Comparison of ENCODE assay signal across 11 cellular contexts in genomic region chr17:18043491-18043890, GRCh38.
DNase-seq lines count a peak whose midpoint lies in the region; ATAC-seq, FAIRE-seq and TF ChIP-seq lines count a peak whose summit lies in the region.
"Had no signal": no experiment of that assay in that cellular context is flagged by ENCODE, and none has a peak within 500 bp of the region (broad histone marks: within the 10 kb centered on the region; RNA-seq: fewer than 3 reads in every experiment).

No MANE protein-coding gene starts in this region.

- H3K4me3 ChIP-seq in KMS-11 (IDR thresholded peaks at IDR 0.05; ENCODE audit: insufficient read depth, low read depth, low read length), result no peak overlapping the region
- H3K4me3 ChIP-seq in astrocyte of the cerebellum (ENCODE audit: low read depth, low read length), result no peak overlapping the region

- peaks cover 20% of the 10 kb centered on the region for H3K4me1 ChIP-seq in KMS-11 (ENCODE audit: low read depth, poor library complexity, severe bottlenecking)

- no peaks in the 10 kb centered on the region for H3K79me2 ChIP-seq in KMS-11 (ENCODE audit: insufficient read depth, low read depth)

- H3K27me3 ChIP-seq in KMS-11 (ENCODE audit: insufficient read depth, low read depth), result no peaks in the 10 kb centered on the region

- no peaks in the 10 kb centered on the region for H4K20me1 ChIP-seq in KMS-11 (ENCODE audit: insufficient read depth)

- no peak for ATAC-seq in HG03457 (IDR thresholded peaks at IDR 0.05; ENCODE audit: unreplicated experiment)

- no peak overlapping the region for H3K27ac ChIP-seq in KMS-11
- H3K27ac ChIP-seq: epithelial cell of prostate had no signal

- H3K36me3 ChIP-seq in KMS-11 (ENCODE audit: insufficient read depth), result no peaks in the 10 kb centered on the region

- TF ChIP-seq CTCF in D721Med (IDR thresholded peaks at IDR 0.05; ENCODE audit: insufficient read depth, missing control alignments) (peak; percentile 12), KMS-11 (conservative IDR thresholded peaks at IDR 0.05; ENCODE audit: low read depth, low read length) (0 out of 2 replicates have a peak, but pooled peaks have one; percentile 31), astrocyte of the cerebellum (IDR thresholded peaks at IDR 0.05; ENCODE audit: low read depth, low read length, missing control alignments) (peak; percentile 27)

- no peak overlapping the region for H3K9ac ChIP-seq in KMS-11

- H2AFZ ChIP-seq in KMS-11 (ENCODE audit: low read depth), result no peak overlapping the region

- FAIRE-seq in D721Med (lab: Jason Lieb, UNC), result no peak

- in situ Hi-C loops in astrocyte of the cerebellum (cut with HindIII; ENCODE audit: low sequenced_read_pairs), result loop anchor here (25.0 kb wide), 1 partner anchor 381 kb away; no protein-coding TSS in a partner anchor

- H3K4me2 ChIP-seq in KMS-11, result no peak overlapping the region

- DNase-seq in D721Med (ENCODE audit: insufficient read length, low spot score), result no peak
- no peak for DNase-seq in astrocyte of the cerebellum (ENCODE audit: low read depth)
- peak; percentile 4 for DNase-seq in kidney glomerular epithelial cell (lab: John Stamatoyannopoulos, UW)
- DNase-seq in stimulated activated CD8-positive, alpha-beta memory T cell treated with anti-CD3 and anti-CD28 coated beads, Interleukin-4, amount 100 ng/mL, for 48 hours, result no peak
- DNase-seq in activated effector memory CD4-positive, alpha-beta T cell treated with Interleukin-2 at 50 U/mL for 16 hours, result no peak
- no peak for DNase-seq in 8988T
- DNase-seq: activated T-cell treated with anti-CD3 and anti-CD28 coated beads, Interleukin-2, amount 50 U/mL, for 1 hour; SHP77 had no signal
